ENCODE assay signal across 8 cellular contexts in genomic region chr1:150634839-150635622, GRCh38. TPM values are rescaled to one million over a fixed set of nuclear protein-coding genes. Genes with fewer than 3 reads are reported as not detected.
DNase-seq lines count a peak whose midpoint lies in the region; ATAC-seq and TF ChIP-seq lines count a peak whose summit lies in the region.
"Not testable (repeated sequence)": the region's sequence is repeated elsewhere in the genome, so short reads cannot be mapped to it uniquely, and the experiment has no call there.

No MANE protein-coding gene starts in this region.

- H3K27me3 ChIP-seq in DOHH2 (ENCODE audit: control insufficient read depth, low read length); HUES6 (ENCODE audit: control insufficient read depth, insufficient read depth, low read length); NT2/D1 (ENCODE audit: insufficient read depth, insufficient read length); WERI-Rb-1 (ENCODE audit: insufficient read depth, low read depth, severe bottlenecking): not testable (repeated sequence)

- H3F3A ChIP-seq in DOHH2 (ENCODE audit: control insufficient read depth, insufficient read depth), result not testable (repeated sequence)

- peak overlapping the region; percentile 43; the same call in 1 of the 2 replicates for H3K4me2 ChIP-seq in DOHH2 (ENCODE audit: low read length)

- peaks cover 21% of the 10 kb centered on the region for H3K4me1 ChIP-seq in DOHH2 (ENCODE audit: control insufficient read depth, low read length)
- peaks cover 57% of the 10 kb centered on the region for H3K4me1 ChIP-seq in HUES6 (ENCODE audit: control insufficient read depth, insufficient read depth, low read length)
- H3K4me1 ChIP-seq in NT2/D1 (ENCODE audit: insufficient read depth, insufficient read length), result not testable (repeated sequence)

- ATAC-seq in memory B cell (ENCODE audit: low read depth), result not testable (repeated sequence)

- H3K9me2 ChIP-seq in DOHH2 (replicated peaks; ENCODE audit: control insufficient read depth, low read length), result not testable (repeated sequence)

- TF ChIP-seq CTCF in DOHH2 (IDR thresholded peaks at IDR 0.05; ENCODE audit: low read depth, low read length, poor library complexity, severe bottlenecking); WERI-Rb-1 (IDR thresholded peaks at IDR 0.05; ENCODE audit: low read depth, low read length); glutamatergic neuron (IDR thresholded peaks at IDR 0.05; ENCODE audit: partially characterized antibody, unreplicated experiment); type B pancreatic cell (conservative IDR thresholded peaks at IDR 0.05): not testable (repeated sequence)

- not testable (repeated sequence) for H4K20me1 ChIP-seq in DOHH2 (ENCODE audit: control insufficient read depth, insufficient read depth, low read depth, low read length)

- peak overlapping the region; percentile 87 for H3K9ac ChIP-seq in HUES6 (ENCODE audit: low read length)
- not testable (repeated sequence) for H3K9ac ChIP-seq in NT2/D1 (ENCODE audit: insufficient read length, low read depth)

- H3K4me1 Mint-ChIP-seq in glutamatergic neuron (ENCODE audit: low read depth, unreplicated experiment), result peaks cover 20% of the 10 kb centered on the region
- peaks cover 18% of the 10 kb centered on the region for H3K4me1 Mint-ChIP-seq in memory B cell
- H3K4me1 Mint-ChIP-seq in type B pancreatic cell (ENCODE audit: unreplicated experiment), result peaks cover 15% of the 10 kb centered on the region

- not testable (repeated sequence) for H3K79me2 ChIP-seq in DOHH2 (ENCODE audit: control insufficient read depth, low read length)

- H3K27ac Mint-ChIP-seq in glutamatergic neuron (ENCODE audit: unreplicated experiment) (peak overlapping the region; percentile 83), type B pancreatic cell (peak overlapping the region; percentile 22)
- H3K27ac Mint-ChIP-seq in memory B cell, result not testable (repeated sequence)

- not testable (repeated sequence) for H3K9me3 Mint-ChIP-seq in glutamatergic neuron (ENCODE audit: unreplicated experiment); memory B cell; type B pancreatic cell

- H3K36me3 Mint-ChIP-seq in glutamatergic neuron (ENCODE audit: unreplicated experiment); memory B cell; type B pancreatic cell: not testable (repeated sequence)

- not testable (repeated sequence) for H3K9me3 ChIP-seq in DOHH2 (ENCODE audit: control insufficient read depth, insufficient read depth, low read length); HUES6 (ENCODE audit: control insufficient read depth, insufficient read depth, low read depth, low read length); NT2/D1 (ENCODE audit: insufficient read depth, low read length); WERI-Rb-1 (ENCODE audit: severe bottlenecking)

- H3K36me3 ChIP-seq in DOHH2 (ENCODE audit: control insufficient read depth, low read length); HUES6 (ENCODE audit: control insufficient read depth, insufficient read depth, low read length); WERI-Rb-1: not testable (repeated sequence)
- H3K36me3 ChIP-seq in NT2/D1 (ENCODE audit: insufficient read depth, insufficient read length, low read length), result peaks cover 15% of the 10 kb centered on the region

- not testable (repeated sequence) for H3K27me3 Mint-ChIP-seq in glutamatergic neuron (ENCODE audit: unreplicated experiment); memory B cell; type B pancreatic cell

- H3K4me3 ChIP-seq in DOHH2 (ENCODE audit: low read length); NT2/D1 (ENCODE audit: insufficient read length, low read depth); WERI-Rb-1 (ENCODE audit: low read depth, low read length): not testable (repeated sequence)
- H3K4me3 ChIP-seq in HUES6 (ENCODE audit: low read depth, low read length), result peak overlapping the region; percentile 24; the same call in 1 of the 2 replicates

- DNase-seq in NCI-H2029 (lab: John Stamatoyannopoulos, UW), result peak; percentile 41
- peak; percentile 91 for DNase-seq in NT2/D1 (ENCODE audit: low read depth, low spot score)
- peak; percentile 66 for DNase-seq in WERI-Rb-1
- DNase-seq in glutamatergic neuron; memory B cell (ENCODE audit: low spot score in 2 of 2); type B pancreatic cell (ENCODE audit: extremely low spot score, unreplicated experiment): not testable (repeated sequence)

- H3K4me3 Mint-ChIP-seq in glutamatergic neuron (ENCODE audit: unreplicated experiment) (peak overlapping the region; percentile 48), memory B cell (peak overlapping the region; percentile 21)
- H3K4me3 Mint-ChIP-seq in type B pancreatic cell, result not testable (repeated sequence)

- not testable (repeated sequence) for H3K27ac ChIP-seq in DOHH2 (ENCODE audit: low read depth, low read length)
- H3K27ac ChIP-seq in HUES6 (ENCODE audit: low read depth, low read length) (peak overlapping the region; percentile 95), WERI-Rb-1 (peak overlapping the region; percentile 83)

RNA-seq across cellular contexts. Expression of gene ENSA, which starts 5.6 kb away (rescaled TPM):
- total RNA-seq in glutamatergic neuron (ENCODE audit: unreplicated experiment) (122 TPM), type B pancreatic cell (ENCODE audit: low replicate concordance) (153 and 185 TPM in 2 replicates)

RNA-seq across cellular contexts. Expression of gene MCL1, which starts 55.6 kb away (rescaled TPM):
- total RNA-seq in glutamatergic neuron (ENCODE audit: unreplicated experiment) (154 TPM), type B pancreatic cell (ENCODE audit: low replicate concordance) (187 and 280 TPM in 2 replicates)
